Comparison of ENCODE assay signal across 9 cellular contexts in the genomic region with DNA sequence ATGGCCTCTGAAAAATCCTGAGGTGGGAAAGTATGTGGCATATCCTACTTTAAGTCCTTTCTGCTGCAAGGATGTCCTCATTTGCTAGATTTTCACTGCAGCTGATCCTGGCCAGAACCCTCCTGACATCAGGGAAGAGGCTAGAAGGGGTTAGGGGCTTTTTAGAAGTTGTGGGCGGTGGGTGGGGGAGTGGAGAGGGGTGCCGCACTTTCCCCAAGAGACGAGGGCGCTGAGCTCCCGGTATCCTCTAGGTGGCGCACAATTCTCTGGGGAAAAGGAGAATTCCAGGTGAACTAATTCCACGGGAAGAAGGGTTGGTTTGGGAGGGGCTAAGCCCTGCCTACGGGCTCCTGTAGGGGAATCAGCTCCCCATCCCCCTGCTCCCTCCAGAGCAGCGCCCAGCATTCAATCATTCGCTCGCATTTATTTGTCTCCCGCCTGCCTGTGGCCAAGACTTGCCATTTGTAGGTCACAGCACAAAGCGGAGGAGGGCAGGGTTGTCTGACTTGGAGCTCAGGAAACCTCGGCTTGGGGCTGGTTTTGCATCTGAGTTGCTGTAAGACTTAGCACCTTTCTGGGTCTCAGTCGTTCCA. TPM values are rescaled to one million over a fixed set of nuclear protein-coding genes. Genes with fewer than 3 reads are reported as not detected.
DNase-seq lines count a peak whose midpoint lies in the region; ATAC-seq and TF ChIP-seq lines count a peak whose summit lies in the region.
"Had no signal": no experiment of that assay in that cellular context is flagged by ENCODE, and none has a peak within 500 bp of the region (broad histone marks: within the 10 kb centered on the region; RNA-seq: fewer than 3 reads in every experiment).

No MANE protein-coding gene starts in this region.

- H3K4me1 Mint-ChIP-seq in CD14-positive monocyte (peaks cover 3% of the 10 kb centered on the region), glutamatergic neuron (ENCODE audit: low read depth, unreplicated experiment) (peaks cover 19% of the 10 kb centered on the region)
- H3K4me1 Mint-ChIP-seq: memory B cell had no signal

- peaks cover 0 to 1% (median 0%) of the 10 kb centered on the region in 7 donors for H3K9me3 Mint-ChIP-seq in CD14-positive monocyte
- peaks cover 1% of the 10 kb centered on the region for H3K9me3 Mint-ChIP-seq in glutamatergic neuron (ENCODE audit: unreplicated experiment)
- H3K9me3 Mint-ChIP-seq: memory B cell had no signal

- no peak overlapping the region for H3K27ac ChIP-seq in Peyer's patch

- TF ChIP-seq POLR2A in Peyer's patch (IDR thresholded peaks at IDR 0.05) = no peak

- H3K4me1 ChIP-seq in Peyer's patch = no peaks in the 10 kb centered on the region

- H3K36me3 Mint-ChIP-seq in CD14-positive monocyte (no peaks in the 10 kb centered on the region), glutamatergic neuron (ENCODE audit: unreplicated experiment) (peaks cover 8% of the 10 kb centered on the region)
- H3K36me3 Mint-ChIP-seq: memory B cell had no signal

- TF ChIP-seq CTCF in CD14-positive monocyte (IDR thresholded peaks at IDR 0.05) (peak; percentile 83), Peyer's patch (IDR thresholded peaks at IDR 0.05) (peak in 5 of 6 experiments; percentile 29 to 54 (median 44)), glutamatergic neuron (IDR thresholded peaks at IDR 0.05; ENCODE audit: partially characterized antibody, unreplicated experiment) (peak; percentile 61)

- no peak overlapping the region for H3K27ac Mint-ChIP-seq in CD14-positive monocyte
- no peak overlapping the region for H3K27ac Mint-ChIP-seq in glutamatergic neuron (ENCODE audit: unreplicated experiment)
- H3K27ac Mint-ChIP-seq: memory B cell had no signal

- H3K36me3 ChIP-seq in Peyer's patch = no peaks in the 10 kb centered on the region

- H3K4me3 ChIP-seq in Peyer's patch = no peak overlapping the region

- ATAC-seq in GM18502 (IDR thresholded peaks at IDR 0.05; ENCODE audit: poor library complexity, unreplicated experiment) (peak; percentile 42), HG03565 (IDR thresholded peaks at IDR 0.05; ENCODE audit: unreplicated experiment) (no peak)

- H3K9me3 ChIP-seq in Peyer's patch = no peaks in the 10 kb centered on the region

- DNase-seq in CD14-positive monocyte (ENCODE audit: low spot score) = no peak
- DNase-seq in Peyer's patch = peak in 1 of 3 donors; percentile 62
- no peak for DNase-seq in glutamatergic neuron
- peak; percentile 35 for DNase-seq in stimulated activated CD8-positive, alpha-beta memory T cell treated with anti-CD3 and anti-CD28 coated beads, Interleukin-4, amount 100 ng/mL, for 48 hours
- DNase-seq in activated CD8-positive, alpha-beta memory T cell treated with anti-CD3 and anti-CD28 coated beads, Interleukin-2, amount 50 U/mL, for 48 hours = no peak
- DNase-seq in activated CD8-positive, alpha-beta memory T cell treated with anti-CD3 and anti-CD28 coated beads, Interleukin-2, amount 50 U/mL, for 4 hours = no peak

- H3K27me3 Mint-ChIP-seq in CD14-positive monocyte (ENCODE audit: low read depth in 3 of 3) = peaks cover 19 to 32% (median 23%) of the 10 kb centered on the region in 3 donors
- H3K27me3 Mint-ChIP-seq in glutamatergic neuron (ENCODE audit: unreplicated experiment) = peaks cover 5% of the 10 kb centered on the region

- H3K27me3 ChIP-seq in Peyer's patch = peaks cover 0 to 5% of the 10 kb centered on the region in 2 donors

- H3K4me3 Mint-ChIP-seq in CD14-positive monocyte (no peak overlapping the region), glutamatergic neuron (ENCODE audit: unreplicated experiment) (no peak overlapping the region)
- H3K4me3 Mint-ChIP-seq: memory B cell had no signal

- intact Hi-C loops in CD14-positive monocyte (cut with micrococcal nuclease) = loop anchor here in 1 of 2 donors (10.0 kb wide), 1 partner anchor 84 kb away; no protein-coding TSS in a partner anchor

RNA-seq across cellular contexts. Expression of gene HAND1, which starts 42.9 kb away (rescaled TPM):
- not detected for polyA plus RNA-seq in CD14-positive monocyte
- total RNA-seq in Peyer's patch (1 to 10 TPM in 1 of 4 donors, under 1 TPM in 1, not detected in 2; 0.54 to 1.8 TPM), glutamatergic neuron (ENCODE audit: unreplicated experiment) (0.47 TPM)
